Comparison of ENCODE assay signal across 10 cellular contexts in genomic region chr12:122982494-122982850, GRCh38. TPM values are rescaled to one million over a fixed set of nuclear protein-coding genes. Genes with fewer than 3 reads are reported as not detected.
DNase-seq lines count a peak whose midpoint lies in the region; ATAC-seq and TF ChIP-seq lines count a peak whose summit lies in the region.
"Had no signal": no experiment of that assay in that cellular context is flagged by ENCODE, and none has a peak within 500 bp of the region (broad histone marks: within the 10 kb centered on the region; RNA-seq: fewer than 3 reads in every experiment).

No MANE protein-coding gene starts in this region.

- H3K36me3 Mint-ChIP-seq in GM23338 (ENCODE audit: low read depth) (no peaks in the 10 kb centered on the region; the same call in 2 of the 3 replicates), naive B cell (peaks cover 0 to 8% of the 10 kb centered on the region in 2 donors)

- H4K20me1 ChIP-seq in GM23338 (replicated peaks; ENCODE audit: insufficient read depth): no peaks in the 10 kb centered on the region

- H3F3A ChIP-seq in GM23338 (replicated peaks; ENCODE audit: low read depth): no peaks in the 10 kb centered on the region

- TF ChIP-seq CTCF in A673 (conservative IDR thresholded peaks at IDR 0.05; ENCODE audit: low read depth, low read length) (no peak), GM23338 (conservative IDR thresholded peaks at IDR 0.05; ENCODE audit: low read depth in 2 of 2) (no peak), ascending aorta (IDR thresholded peaks at IDR 0.05) (no peak), GM10266 (IDR thresholded peaks at IDR 0.05; ENCODE audit: control insufficient read depth, insufficient read depth, low read depth, missing control alignments) (no peak)

- TSS peak; percentile 93 for BruUV-seq in A673 (replicated peaks; lab: Mats Ljungman, UMichigan)

- H3K4me2 ChIP-seq in GM23338: 0 out of 2 replicates have a peak overlapping the region, but pooled peaks have one; percentile 96

- peak overlapping the region; percentile 95 for H3K27ac ChIP-seq in A673 (ENCODE audit: low read depth, low read length, poor library complexity, severe bottlenecking)
- H3K27ac ChIP-seq in GM23338 (ENCODE audit: low read depth): no peak overlapping the region
- H3K27ac ChIP-seq in ascending aorta: peak overlapping the region; percentile 93 to 95

- H3K9me2 ChIP-seq in GM23338 (ENCODE audit: insufficient read depth): no peaks in the 10 kb centered on the region

- H3K27me3 Mint-ChIP-seq in GM23338 (ENCODE audit: insufficient read depth, low read depth, poor library complexity): peaks cover 17% of the 10 kb centered on the region
- H3K27me3 Mint-ChIP-seq in naive B cell: no peaks in the 10 kb centered on the region

- H3K4me1 ChIP-seq in A673 (ENCODE audit: insufficient read depth, low read length, poor library complexity, severe bottlenecking): peaks cover 15% of the 10 kb centered on the region
- peaks cover 17% of the 10 kb centered on the region; the same call in 1 of the 2 replicates for H3K4me1 ChIP-seq in GM23338 (ENCODE audit: insufficient read depth)
- H3K4me1 ChIP-seq in ascending aorta: peaks cover 27 to 60% of the 10 kb centered on the region in 2 donors

- H3K4me1 Mint-ChIP-seq in GM23338: peaks cover 21% of the 10 kb centered on the region
- peaks cover 34 to 57% (median 36%) of the 10 kb centered on the region in 3 donors for H3K4me1 Mint-ChIP-seq in naive B cell

- H3K36me3 ChIP-seq in A673 (ENCODE audit: insufficient read depth, low read length, poor library complexity, severe bottlenecking) (peaks cover 16% of the 10 kb centered on the region), GM23338 (ENCODE audit: insufficient read depth) (no peaks in the 10 kb centered on the region; the same call in 1 of the 2 replicates), ascending aorta (peaks cover 15 to 27% of the 10 kb centered on the region in 2 donors)

- CTCF ChIA-PET in A673 (lab: Charles Lee): no interaction called here

- POLR2A ChIA-PET in A673 (lab: Charles Lee; ENCODE audit: low non-redundant PET): no interaction called here

- H3K9me3 Mint-ChIP-seq in GM23338: no peaks in the 10 kb centered on the region
- no peaks in the 10 kb centered on the region for H3K9me3 Mint-ChIP-seq in naive B cell

- H3K79me2 ChIP-seq in GM23338 (replicated peaks; ENCODE audit: insufficient read depth): peaks cover 10% of the 10 kb centered on the region; the same call in 1 of the 2 replicates

- H3K27ac Mint-ChIP-seq in GM23338 (no peak overlapping the region), naive B cell (peak overlapping the region in 4 of 6 donors; percentile 65 to 88 (median 71))

- H3K9me3 ChIP-seq in A673 (ENCODE audit: low read depth, low read length, poor library complexity, severe bottlenecking): no peaks in the 10 kb centered on the region
- no peaks in the 10 kb centered on the region for H3K9me3 ChIP-seq in ascending aorta
- H3K9me3 ChIP-seq: mucosa of descending colon had no signal

- ATAC-seq in GM23338: no peak
- no peak for ATAC-seq in naive B cell (ENCODE audit: low read depth in 2 of 2)
- ATAC-seq: mucosa of descending colon had no signal

- peak overlapping the region; percentile 82; the same call in 2 of the 3 replicates for H3K4me3 Mint-ChIP-seq in GM23338
- H3K4me3 Mint-ChIP-seq in naive B cell: peak overlapping the region; percentile 88 to 95 (median 92)

- H2AFZ ChIP-seq in GM23338: no peak overlapping the region

- no peaks in the 10 kb centered on the region for H3K27me3 ChIP-seq in A673 (replicated peaks; ENCODE audit: insufficient read depth, low read depth, low read length, poor library complexity)
- H3K27me3 ChIP-seq in GM23338 (ENCODE audit: insufficient read depth): no peaks in the 10 kb centered on the region
- H3K27me3 ChIP-seq in ascending aorta: no peaks in the 10 kb centered on the region

- no peak overlapping the region for H3K4me3 ChIP-seq in A673 (ENCODE audit: low read depth, low read length, poor library complexity, severe bottlenecking)
- no peak overlapping the region for H3K4me3 ChIP-seq in GM23338
- H3K4me3 ChIP-seq in ascending aorta: peak overlapping the region in 1 of 2 donors; percentile 95
- H3K4me3 ChIP-seq: mucosa of descending colon had no signal

- intact Hi-C loops in A673 (cut with micrococcal nuclease; ENCODE audit: unreplicated experiment) (loop anchor here (5.0 kb wide), 2 partner anchors 170 to 255 kb away; partner anchors contain the start of gene PITPNM2), ascending aorta (cut with DNase I) (no loop called here)

- DNase-seq in A673 (ENCODE audit: low spot score): no peak
- DNase-seq in GM23338 (ENCODE audit: low spot score): no peak
- no peak for DNase-seq in ascending aorta (ENCODE audit: low spot score in 2 of 2)
- no peak for DNase-seq in naive B cell
- no peak for DNase-seq in SHP77 (lab: John Stamatoyannopoulos, UW)
- DNase-seq in ecto neural progenitor cell (ENCODE audit: low spot score): no peak
- DNase-seq in NCI-H345 (lab: John Stamatoyannopoulos, UW): no peak
- DNase-seq in GM10266 (ENCODE audit: extremely low spot score): no peak
- DNase-seq: DMS79 had no signal

TF ChIP-seq in GM23338, 12 proteins besides CTCF, POLR2A, EP300 and RAD21 (continues in another document):
- TF ChIP-seq STAT1 (IDR thresholded peaks at IDR 0.05; ENCODE audit: unreplicated experiment) (no peak), REST (IDR thresholded peaks at IDR 0.05; ENCODE audit: unreplicated experiment) (no peak)

RNA-seq across cellular contexts. Expression of gene ARL6IP4, which starts 2.0 kb away (rescaled TPM):
- 180 and 189 TPM in 2 replicates for total RNA-seq in A673 (2021)
- 68.7 and 85.5 TPM in 2 replicates for total RNA-seq in GM23338 (2014; rRNA removed; shearing (Covaris generic))
- 169 and 176 TPM in 2 replicates for polyA plus RNA-seq in GM23338 (2016; fragmentation: Nextera tagmentation; extraction: Ambion mirVana)
- 197 TPM for total RNA-seq in ascending aorta
- polyA plus RNA-seq in naive B cell (ENCODE audit: low read depth in 6 of 6): 100 to 1,000 TPM; 132 to 202 (median 187) TPM

RNA-seq across cellular contexts. Expression of gene OGFOD2, which starts 7.4 kb away (rescaled TPM):
- total RNA-seq in A673 (2021): 18.2 and 22.2 TPM in 2 replicates
- total RNA-seq in GM23338 (2014; rRNA removed; shearing (Covaris generic)): 11.6 and 16.1 TPM in 2 replicates
- 13.1 and 14.3 TPM in 2 replicates for polyA plus RNA-seq in GM23338 (2016; fragmentation: Nextera tagmentation; extraction: Ambion mirVana)
- 19.6 TPM for total RNA-seq in ascending aorta
- 10 to 100 TPM in 5 of 6 donors, 1 to 10 TPM in 1; 9.4 to 20.4 (median 14.2) TPM for polyA plus RNA-seq in naive B cell (ENCODE audit: low read depth in 6 of 6)

RNA-seq across cellular contexts. Expression of gene ABCB9, which starts 16.2 kb away (rescaled TPM):
- total RNA-seq in A673 (2021) (8.9 and 10.6 TPM in 2 replicates), ascending aorta (19.6 TPM)
- 7.0 and 7.7 TPM in 2 replicates for total RNA-seq in GM23338 (2014; rRNA removed; shearing (Covaris generic))
- polyA plus RNA-seq in GM23338 (2016; fragmentation: Nextera tagmentation; extraction: Ambion mirVana) (1.2 and 1.4 TPM in 2 replicates), naive B cell (ENCODE audit: low read depth in 6 of 6) (under 1 TPM in 5 of 6 donors, not detected in 1; 0.18 to 0.59 (median 0.31) TPM)
